In the genomic region with DNA sequence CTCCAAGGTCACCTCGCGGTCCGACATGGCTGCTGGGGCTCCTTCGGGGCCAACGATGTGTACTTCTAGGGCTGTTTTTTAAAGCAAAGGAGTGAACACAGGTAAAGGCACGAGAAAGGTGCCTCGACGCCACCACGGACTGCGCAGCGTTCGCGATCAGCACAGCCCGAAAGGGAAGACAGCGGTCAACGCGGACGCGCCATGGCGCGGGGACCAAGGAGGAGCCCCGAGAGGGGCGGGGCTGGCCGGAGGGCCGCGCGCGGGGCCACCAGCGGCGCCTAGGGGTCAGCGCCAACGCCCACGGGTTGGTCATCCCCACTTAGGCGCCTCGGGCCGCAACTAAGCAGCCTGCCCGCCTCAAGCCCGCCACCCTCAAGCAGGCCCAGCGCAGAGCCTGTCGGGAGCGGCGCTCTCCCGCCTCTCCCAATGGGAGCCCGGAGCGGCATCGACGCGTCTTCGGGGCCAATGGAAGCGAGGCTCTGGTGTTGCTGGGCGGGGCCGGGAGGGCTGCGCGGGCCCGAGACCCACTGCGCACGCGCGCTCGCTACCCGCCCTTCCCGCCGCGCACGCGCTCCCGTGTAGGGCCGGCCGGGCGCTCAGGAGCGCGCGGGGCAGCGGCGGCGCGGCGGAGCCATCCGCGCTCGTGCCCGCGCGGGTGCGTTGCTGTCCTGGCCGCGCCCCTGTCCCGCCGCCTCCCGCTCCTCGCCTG, we compare ENCODE assay signal across 8 cellular contexts.
A peak's percentile ranks its signal among the peaks of the same experiment; 100 is the strongest.
DNase-seq lines count a peak whose midpoint lies in the region; ATAC-seq lines count a peak whose summit lies in the region.

A gene with protein sequence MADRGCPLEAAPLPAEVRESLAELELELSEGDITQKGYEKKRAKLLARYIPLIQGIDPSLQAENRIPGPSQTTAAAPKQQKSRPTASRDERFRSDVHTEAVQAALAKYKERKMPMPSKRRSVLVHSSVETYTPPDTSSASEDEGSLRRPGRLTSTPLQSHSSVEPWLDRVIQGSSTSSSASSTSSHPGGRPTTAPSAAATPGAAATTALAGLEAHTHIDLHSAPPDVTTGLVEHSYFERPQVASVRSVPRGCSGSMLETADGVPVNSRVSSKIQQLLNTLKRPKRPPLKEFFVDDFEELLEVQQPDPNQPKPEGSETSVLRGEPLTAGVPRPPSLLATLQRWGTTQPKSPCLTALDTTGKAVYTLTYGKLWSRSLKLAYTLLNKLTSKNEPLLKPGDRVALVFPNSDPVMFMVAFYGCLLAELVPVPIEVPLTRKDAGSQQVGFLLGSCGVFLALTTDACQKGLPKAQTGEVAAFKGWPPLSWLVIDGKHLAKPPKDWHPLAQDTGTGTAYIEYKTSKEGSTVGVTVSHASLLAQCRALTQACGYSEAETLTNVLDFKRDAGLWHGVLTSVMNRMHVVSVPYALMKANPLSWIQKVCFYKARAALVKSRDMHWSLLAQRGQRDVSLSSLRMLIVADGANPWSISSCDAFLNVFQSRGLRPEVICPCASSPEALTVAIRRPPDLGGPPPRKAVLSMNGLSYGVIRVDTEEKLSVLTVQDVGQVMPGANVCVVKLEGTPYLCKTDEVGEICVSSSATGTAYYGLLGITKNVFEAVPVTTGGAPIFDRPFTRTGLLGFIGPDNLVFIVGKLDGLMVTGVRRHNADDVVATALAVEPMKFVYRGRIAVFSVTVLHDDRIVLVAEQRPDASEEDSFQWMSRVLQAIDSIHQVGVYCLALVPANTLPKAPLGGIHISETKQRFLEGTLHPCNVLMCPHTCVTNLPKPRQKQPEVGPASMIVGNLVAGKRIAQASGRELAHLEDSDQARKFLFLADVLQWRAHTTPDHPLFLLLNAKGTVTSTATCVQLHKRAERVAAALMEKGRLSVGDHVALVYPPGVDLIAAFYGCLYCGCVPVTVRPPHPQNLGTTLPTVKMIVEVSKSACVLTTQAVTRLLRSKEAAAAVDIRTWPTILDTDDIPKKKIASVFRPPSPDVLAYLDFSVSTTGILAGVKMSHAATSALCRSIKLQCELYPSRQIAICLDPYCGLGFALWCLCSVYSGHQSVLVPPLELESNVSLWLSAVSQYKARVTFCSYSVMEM (N-terminal part only) (plus strand): TSS at position 577 of the 709 bp plus-strand sequence. CDS start 241 bp downstream, outside the sequence.

- peak within 1 kb of the TSS; percentile 89 for H3K9ac ChIP-seq in BLaER1

- H3K9me3 ChIP-seq in BLaER1: no peaks in the 10 kb centered on the region

- H3K4me3 ChIP-seq in BLaER1: peak within 1 kb of the TSS; percentile 84

- peaks cover 31% of the 10 kb centered on the region for H3K4me1 ChIP-seq in BLaER1

- peaks cover 42% of the 10 kb centered on the region for H3K36me3 ChIP-seq in BLaER1

- H4K20me1 ChIP-seq in BLaER1: peaks cover 35% of the 10 kb centered on the region

- peak; percentile 88 for ATAC-seq in GM19328 (IDR thresholded peaks at IDR 0.05; ENCODE audit: unreplicated experiment)
- peak; percentile 81 for ATAC-seq in HG03469 (IDR thresholded peaks at IDR 0.05; ENCODE audit: unreplicated experiment)

- DNase-seq in NCI-H526 (lab: John Stamatoyannopoulos, UW) (peak; percentile 87 to 97), kidney tubule cell (ENCODE audit: low spot score) (peak; percentile 98)
- DNase-seq in activated CD4-positive, alpha-beta T cell treated with anti-CD3 and anti-CD28 coated beads for 48 hours: peak; percentile 95
- peak; percentile 83 to 87 for DNase-seq in stimulated activated CD4-positive, alpha-beta T cell treated with anti-CD3 and anti-CD28 coated beads, Interleukin-1b, Interleukin-23, amount 100 ng/mL, for 1 hour (ENCODE audit: low read depth in 2 of 2)

- H3K4me2 ChIP-seq in BLaER1: peak within 1 kb of the TSS; percentile 94

- no peaks in the 10 kb centered on the region for H3K27me3 ChIP-seq in BLaER1

- peak within 1 kb of the TSS; percentile 91 for H3K27ac ChIP-seq in BLaER1
- H3K27ac ChIP-seq in cingulate gyrus (ENCODE audit: low read depth, low read length): peak within 1 kb of the TSS; percentile 87

Comparison
In these comparisons a context has a peak if more than half of its experiments do, and no peak if none do; other contexts are left out.
1. Peak in every context shown above with its lines: DNase-seq, ATAC-seq, H3K4me3 ChIP-seq and H3K27ac ChIP-seq.